In genomic region chr2:37826611-37827010, GRCh38 we compare ENCODE assay signal across 28 cellular contexts.
"Had no signal": no experiment of that assay in that cellular context is flagged by ENCODE, and none has a peak within 500 bp of the region (broad histone marks: within the 10 kb centered on the region; RNA-seq: fewer than 3 reads in every experiment).

No MANE protein-coding gene starts in this region.

- H3K4me2 ChIP-seq: PC-9 had no signal

- H3K4me3 ChIP-seq: adrenal gland, body of pancreas, breast epithelium, PC-9, SK-N-MC had no signal

- DNase-seq: activated CD4-positive, alpha-beta memory T cell treated with anti-CD3 and anti-CD28 coated beads for 36 hours; activated CD4-positive, alpha-beta T cell treated with anti-CD3 and anti-CD28 coated beads for 36 hours; activated CD4-positive, alpha-beta T cell treated with anti-CD3 and anti-CD28 coated beads, Interleukin-2, amount 50 U/mL, for 1 hour; activated CD8-positive, alpha-beta memory T cell treated with anti-CD3 and anti-CD28 coated beads, Interleukin-2, amount 50 U/mL, for 4 hours; activated gamma-delta T cell treated with Interleukin-2 at 50 U/mL for 16 hours; activated naive CD4-positive, alpha-beta T cell treated with anti-CD3 and anti-CD28 coated beads for 36 hours; activated T-cell treated with anti-CD3 and anti-CD28 coated beads for 4 hours; activated T-cell treated with anti-CD3 and anti-CD28 coated beads, Interleukin-2, amount 50 U/mL, for 4 hours; adrenal gland; body of pancreas; MM.1S; MV-4-11; NCI-H1092; NCI-H1436 treated with DMSO at 0.1 percent for 48 hours; NCI-H1694 treated with DMSO at 0.1 percent for 48 hours; NCI-H2029; NCI-H345; NCI-H524 treated with DMSO at 0.1 percent for 48 hours; NK-92 treated with Interleukin-12 subunit alpha and Interleukin-12 subunit beta, amount 100 ng/mL, for 24 hours; PC-9; T1000 had no signal

- H3K9me3 ChIP-seq: adrenal gland, body of pancreas, breast epithelium had no signal

- FAIRE-seq: astrocyte, RCC 7860 had no signal

- ATAC-seq: activated CD4-positive, alpha-beta T cell treated with anti-CD3 and anti-CD28 coated beads for 36 hours; activated naive CD4-positive, alpha-beta T cell treated with anti-CD3 and anti-CD28 coated beads, Interleukin-2, amount 50 U/mL, for 72 hours; activated T-cell treated with anti-CD3 and anti-CD28 coated beads, Interleukin-2, amount 50 U/mL, for 4 hours; body of pancreas; Right ventricle myocardium inferior had no signal

- H3K4me1 ChIP-seq: body of pancreas, breast epithelium had no signal

- H2AFZ ChIP-seq: PC-9 had no signal

- H3K27me3 ChIP-seq: adrenal gland, body of pancreas, breast epithelium had no signal

- H3K27ac ChIP-seq: adrenal gland, body of pancreas, breast epithelium, PC-9, RWPE1, SK-N-MC had no signal

- H3K36me3 ChIP-seq: adrenal gland, breast epithelium had no signal
